Comparison of ENCODE assay signal across 24 cellular contexts in the genomic region with DNA sequence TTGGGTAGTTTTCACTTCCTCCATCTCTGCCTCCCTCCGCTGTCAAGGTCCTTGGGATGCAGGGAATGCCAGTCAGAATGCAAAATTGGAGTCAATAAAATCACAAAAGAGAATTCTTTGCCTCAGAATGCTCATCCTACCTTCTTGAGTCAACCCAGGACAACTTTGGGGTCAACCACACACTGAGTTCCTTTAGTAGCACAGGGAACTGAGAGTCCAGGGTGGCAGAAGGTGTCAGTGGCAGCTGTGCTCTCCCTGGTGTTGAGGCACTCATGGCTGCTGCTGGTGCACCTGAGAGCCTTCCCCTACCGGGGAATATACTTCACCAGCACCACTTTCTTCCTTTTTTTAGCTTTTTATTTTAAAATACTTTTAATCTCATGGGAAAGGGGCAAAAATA. TPM values are rescaled to one million over a fixed set of nuclear protein-coding genes. Genes with fewer than 3 reads are reported as not detected.
DNase-seq lines count a peak whose midpoint lies in the region; ATAC-seq, FAIRE-seq and TF ChIP-seq lines count a peak whose summit lies in the region.
"Had no signal": no experiment of that assay in that cellular context is flagged by ENCODE, and none has a peak within 500 bp of the region (broad histone marks: within the 10 kb centered on the region; RNA-seq: fewer than 3 reads in every experiment).

No MANE protein-coding gene starts in this region.

- no TSS peak for BruUV-seq in GM12878 (replicated peaks; lab: Mats Ljungman, UMichigan)

- H3K9ac ChIP-seq in GM12878 (ENCODE audit: control insufficient read depth, insufficient read depth, low read length) (no peak overlapping the region), subcutaneous abdominal adipose tissue (ENCODE audit: low read length in 5 of 5) (no peak overlapping the region)

- in situ Hi-C loops in GM12878 (cut with MboI): no loop called here

- FAIRE-seq in GM12878 (lab: Jason Lieb, UNC): no peak
- FAIRE-seq: GM12892, H54 had no signal

- peak in 1 of 2 experiments; percentile 85; a peak in 2 of 4 replicates for TF ChIP-seq EP300 in GM12878 (IDR thresholded peaks at IDR 0.05; ENCODE audit: borderline replicate concordance in 1 of 2, control insufficient read depth in 1 of 2, low read depth in 2 of 2, low read length in 2 of 2)

- H3K27ac ChIP-seq in heart right ventricle: peak overlapping the region; percentile 79 to 94 (median 90)
- H3K27ac ChIP-seq in GM12878 (ENCODE audit: control insufficient read depth, insufficient read depth): no peak overlapping the region
- peak overlapping the region; percentile 64 for H3K27ac ChIP-seq in subcutaneous abdominal adipose tissue (ENCODE audit: low read depth, low read length)
- H3K27ac ChIP-seq: cardiac muscle cell, HL-60 had no signal

- no peak for TF ChIP-seq RAD21 in GM12878 (IDR thresholded peaks at IDR 0.05; ENCODE audit: insufficient read depth, low read depth, low read length)

- CTCF ChIA-PET in GM12878 (lab: Yijun Ruan, JAX): interaction anchor here (0.6 to 0.7 kb wide), 2 partner anchors 10 to 191 kb away, joined by 3 to 4 read pairs; no protein-coding TSS in a partner anchor

- no peak for TF ChIP-seq POLR2A in GM12878 (IDR thresholded peaks at IDR 0.05; ENCODE audit: low read depth, low read length)

- H3K79me2 ChIP-seq in GM12878 (ENCODE audit: control insufficient read depth, insufficient read depth, low read length): no peaks in the 10 kb centered on the region

- H3K4me1 ChIP-seq in heart right ventricle (peaks cover 0 to 22% (median 6%) of the 10 kb centered on the region in 9 donors), GM12878 (ENCODE audit: control insufficient read depth, insufficient read depth, low read length) (peaks cover 37% of the 10 kb centered on the region), subcutaneous abdominal adipose tissue (ENCODE audit: control insufficient read depth in 5 of 5, insufficient read depth in 5 of 5, low read length in 5 of 5) (peaks cover 0 to 49% (median 3%) of the 10 kb centered on the region in 5 donors)
- H3K4me1 ChIP-seq: BE2C, vagina had no signal

- H3K27me3 ChIP-seq in heart right ventricle (no peaks in the 10 kb centered on the region), GM12878 (replicated peaks in 1 of 2; ENCODE audit: control insufficient read depth in 2 of 2, insufficient read depth in 2 of 2, low read length in 1 of 2) (peaks cover 0 to 2% of the 10 kb centered on the region in 2 experiments; a peak in 1 of 4 replicates), subcutaneous abdominal adipose tissue (ENCODE audit: control insufficient read depth in 5 of 5, insufficient read depth in 4 of 5, low read length in 5 of 5) (peaks cover 0 to 14% (median 3%) of the 10 kb centered on the region in 5 donors)
- H3K27me3 ChIP-seq: cardiac muscle cell, vagina had no signal

- H3K4me3 ChIP-seq in heart right ventricle (no peak overlapping the region), GM12878 (no peak overlapping the region), subcutaneous abdominal adipose tissue (ENCODE audit: low read depth in 1 of 5, low read length in 5 of 5) (no peak overlapping the region)
- H3K4me3 ChIP-seq: cardiac muscle cell, smooth muscle cell, vagina had no signal

- SMC1A ChIA-PET in GM12878 (lab: Charles Lee; ENCODE audit: uncharacterized antibody, unreplicated experiment): interaction anchor here (0.6 to 1.3 kb wide), 3 partner anchors 20 to 32 kb away, joined by 3 to 5 read pairs (median 3); a partner anchor contains a TSS

- 82 to 86% methylated on average over 2 of the region's 2 CpGs for WGBS in heart right ventricle, 2 donors
- 50% methylated on average over 2 of the region's 2 CpGs for WGBS in GM12878 (ENCODE audit: insufficient coverage, insufficient replicate concordance, low lambda C conversion rate, missing lambda C conversion rate)

- RAD21 ChIA-PET in GM12878 (lab: Charles Lee; ENCODE audit: unreplicated experiment): no interaction called here

- H3K9me3 ChIP-seq in heart right ventricle (no peaks in the 10 kb centered on the region), GM12878 (replicated peaks; ENCODE audit: control insufficient read depth, insufficient read depth, low read length) (no peaks in the 10 kb centered on the region; the same call in 2 of the 3 replicates), subcutaneous abdominal adipose tissue (ENCODE audit: control insufficient read depth in 5 of 5, low read length in 5 of 5) (no peaks in the 10 kb centered on the region)
- H3K9me3 ChIP-seq: BE2C, vagina had no signal

- H3K4me2 ChIP-seq in GM12878 (ENCODE audit: control insufficient read depth, insufficient read depth): peak overlapping the region; percentile 28
- H3K4me2 ChIP-seq: smooth muscle cell had no signal

- H3K36me3 ChIP-seq in heart right ventricle: peaks cover 0 to 30% (median 0%) of the 10 kb centered on the region in 9 donors
- no peaks in the 10 kb centered on the region for H3K36me3 ChIP-seq in GM12878 (ENCODE audit: control insufficient read depth in 2 of 2, insufficient read depth in 2 of 2, low read length in 1 of 2)
- H3K36me3 ChIP-seq in subcutaneous abdominal adipose tissue (ENCODE audit: control insufficient read depth in 5 of 5, insufficient read depth in 5 of 5, low read length in 5 of 5): peaks cover 0 to 19% (median 10%) of the 10 kb centered on the region in 5 donors
- H3K36me3 ChIP-seq: BE2C, cardiac muscle cell, vagina had no signal

- no peak overlapping the region for H2AFZ ChIP-seq in GM12878 (ENCODE audit: control insufficient read depth, low read depth, low read length)

- ATAC-seq in heart right ventricle (no peak), left cardiac atrium (no peak), GM21786 (IDR thresholded peaks at IDR 0.05; ENCODE audit: unreplicated experiment) (peak; percentile 65), GM12878 (peak; percentile 95), HG03025 (IDR thresholded peaks at IDR 0.05; ENCODE audit: low FRiP score, unreplicated experiment) (no peak)

- intact Hi-C loops in heart right ventricle (cut with DNase I) (no loop called here), left cardiac atrium (cut with DNase I) (no loop called here), GM12878 (cut with micrococcal nuclease; ENCODE audit: unreplicated experiment) (no loop called here)

- TF ChIP-seq CTCF in heart right ventricle (IDR thresholded peaks at IDR 0.05) (no peak), GM12878 (IDR thresholded peaks at IDR 0.05 in 2 of 3, conservative IDR thresholded peaks at IDR 0.05 in 1 of 3; ENCODE audit: control insufficient read depth in 2 of 3, extremely low read depth in 1 of 3, insufficient read depth in 1 of 3, low read depth in 3 of 3, low read length in 3 of 3) (no peak)

- DNase-seq in heart right ventricle: no peak
- no peak for DNase-seq in left cardiac atrium
- DNase-seq in GM12878 (ENCODE audit: low read depth, low spot score): no peak
- DNase-seq in NCI-H146 (lab: John Stamatoyannopoulos, UW): no peak
- DNase-seq in HCEC 1CT: no peak
- DNase-seq: activated CD4-positive, alpha-beta T cell treated with anti-CD3 and anti-CD28 coated beads for 48 hours; activated CD8-positive, alpha-beta memory T cell treated with anti-CD3 and anti-CD28 coated beads, Interleukin-2, amount 50 U/mL, for 4 hours; activated effector memory CD4-positive, alpha-beta T cell treated with anti-CD3 and anti-CD28 coated beads, Interleukin-2, amount 50 U/mL, for 16 hours; BE2C; foreskin fibroblast; MM.1S; NCI-H1930; NCI-H446 treated with DMSO at 0.1 percent for 48 hours; stimulated activated CD4-positive, alpha-beta T cell treated with anti-CD3 and anti-CD28 coated beads, Interleukin-4, amount 100 ng/mL, for 4 hours; substantia nigra had no signal

- POLR2A ChIA-PET in GM12878 (lab: Charles Lee): interaction anchor here (0.6 kb wide), 1 partner anchor 24 kb away, joined by 3 read pairs; no protein-coding TSS in a partner anchor

- no peaks in the 10 kb centered on the region for H4K20me1 ChIP-seq in GM12878 (ENCODE audit: control insufficient read depth, insufficient read depth)

RNA-seq across cellular contexts. Expression of a gene that starts 0.8 kb away (rescaled TPM):
- total RNA-seq in heart right ventricle (10 to 100 TPM; 17.4 to 46.3 (median 23.3) TPM), left cardiac atrium (10 to 100 TPM; 22.4 to 27.9 TPM), GM12878 (2014; rRNA removed) (1.1 and 1.7 TPM in 2 replicates), GM12878 (2014; rRNA removed; fragmentation: Illumina TruSeq; extraction: Trizol) (0.83 and 1.1 TPM in 2 replicates), GM12878 (2021) (1.7 and 1.8 TPM in 2 replicates)
- polyA plus RNA-seq in heart right ventricle (100 to 1,000 TPM in 1 of 2 donors, 10 to 100 TPM in 1; 33.0 to 123 TPM), GM12878 (2011; rRNA removed) (3.0 and 3.3 TPM in 2 replicates), GM12878 (2014; fragmentation: Illumina TruSeq; extraction: Trizol) (0.78 and 1.1 TPM in 2 replicates), GM12878 (2014; fragmentation: Nextera tagmentation; extraction: Ambion mirVana) (under 1 TPM; 0.66 to 0.77 TPM), GM12878 (2014; rRNA removed) (1.6 and 2.3 TPM in 2 replicates), GM12878 (2016; fragmentation: Nextera tagmentation; extraction: Ambion mirVana) (1 to 10 TPM; 1.6 to 3.2 TPM)
- total RNA-seq in GM12878 (2013; cell fraction: nucleolus; rRNA removed): 3.9 and 5.1 TPM in 2 replicates
- 0.16 TPM for polyA plus RNA-seq in GM12878 (2011; ENCODE audit: low read depth)
- polyA plus RNA-seq in GM12878 (2011; cell fraction: cytosol; rRNA removed): 2.9 and 3.3 TPM in 2 replicates
- polyA plus RNA-seq in GM12878 (2011; cell fraction: nucleus; rRNA removed): 3.8 and 4.5 TPM in 2 replicates
- 0.74 and 1.1 TPM in 2 replicates for polyA plus RNA-seq in GM12878 (2012)
- 2.3 and 3.1 TPM in 2 replicates for polyA minus RNA-seq in GM12878 (2011; rRNA and poly(A)+ RNA removed)
- polyA minus RNA-seq in GM12878 (2011; cell fraction: cytosol; rRNA and poly(A)+ RNA removed): 1.5 and 1.6 TPM in 2 replicates
- 3.9 and 5.8 TPM in 2 replicates for polyA minus RNA-seq in GM12878 (2011; cell fraction: nucleus; rRNA and poly(A)+ RNA removed)

RNA-seq across cellular contexts. Expression of a gene that starts 32.3 kb away (rescaled TPM):
- total RNA-seq in heart right ventricle (10 to 100 TPM in 1 of 10 donors, 1 to 10 TPM in 9; 2.4 to 28.0 (median 4.4) TPM), left cardiac atrium (10 to 100 TPM in 1 of 2 donors, 1 to 10 TPM in 1; 8.5 to 15.8 TPM), GM12878 (2014; rRNA removed) (117 and 133 TPM in 2 replicates), GM12878 (2014; rRNA removed; fragmentation: Illumina TruSeq; extraction: Trizol) (63.7 and 71.6 TPM in 2 replicates), GM12878 (2021) (131 TPM in 2 replicates)
- polyA plus RNA-seq in heart right ventricle (1 to 10 TPM; 5.8 to 6.2 TPM), GM12878 (2011; rRNA removed) (65.3 and 131 TPM in 2 replicates), GM12878 (2014; fragmentation: Illumina TruSeq; extraction: Trizol) (60.2 and 104 TPM in 2 replicates), GM12878 (2014; fragmentation: Nextera tagmentation; extraction: Ambion mirVana) (10 to 100 TPM; 22.0 to 61.9 TPM), GM12878 (2014; rRNA removed) (112 and 144 TPM in 2 replicates), GM12878 (2016; fragmentation: Nextera tagmentation; extraction: Ambion mirVana) (100 to 1,000 TPM; 114 to 137 TPM)
- 21.0 and 22.1 TPM in 2 replicates for total RNA-seq in GM12878 (2013; cell fraction: nucleolus; rRNA removed)
- polyA plus RNA-seq in GM12878 (2011; ENCODE audit: low read depth): 120 TPM
- 140 and 143 TPM in 2 replicates for polyA plus RNA-seq in GM12878 (2011; cell fraction: cytosol; rRNA removed)
- 108 and 123 TPM in 2 replicates for polyA plus RNA-seq in GM12878 (2011; cell fraction: nucleus; rRNA removed)
- polyA plus RNA-seq in GM12878 (2012): 181 and 192 TPM in 2 replicates
- 41.2 and 68.6 TPM in 2 replicates for polyA minus RNA-seq in GM12878 (2011; rRNA and poly(A)+ RNA removed)
- polyA minus RNA-seq in GM12878 (2011; cell fraction: cytosol; rRNA and poly(A)+ RNA removed): 38.2 and 43.9 TPM in 2 replicates
- polyA minus RNA-seq in GM12878 (2011; cell fraction: nucleus; rRNA and poly(A)+ RNA removed): 14.0 and 23.9 TPM in 2 replicates

RNA-seq across cellular contexts. Expression of a gene that starts 34.7 kb away (rescaled TPM):
- total RNA-seq in heart right ventricle: 10 to 100 TPM; 32.8 to 50.9 (median 44.1) TPM
- 10 to 100 TPM; 25.6 to 55.4 TPM for polyA plus RNA-seq in heart right ventricle
- 10 to 100 TPM; 43.7 to 47.7 TPM for total RNA-seq in left cardiac atrium
- 67.7 and 72.9 TPM in 2 replicates for total RNA-seq in GM12878 (2013; cell fraction: nucleolus; rRNA removed)
- total RNA-seq in GM12878 (2014; rRNA removed): 19.3 and 20.8 TPM in 2 replicates
- total RNA-seq in GM12878 (2014; rRNA removed; fragmentation: Illumina TruSeq; extraction: Trizol): 20.3 and 21.8 TPM in 2 replicates
- total RNA-seq in GM12878 (2021): 59.6 and 66.5 TPM in 2 replicates
- 27.4 TPM for polyA plus RNA-seq in GM12878 (2011; ENCODE audit: low read depth)
- 35.7 and 48.8 TPM in 2 replicates for polyA plus RNA-seq in GM12878 (2011; rRNA removed)
- 45.8 and 53.2 TPM in 2 replicates for polyA plus RNA-seq in GM12878 (2011; cell fraction: cytosol; rRNA removed)
- polyA plus RNA-seq in GM12878 (2011; cell fraction: nucleus; rRNA removed): 222 and 225 TPM in 2 replicates
- polyA plus RNA-seq in GM12878 (2012): 55.9 and 61.7 TPM in 2 replicates
- 50.7 and 50.9 TPM in 2 replicates for polyA plus RNA-seq in GM12878 (2014; fragmentation: Illumina TruSeq; extraction: Trizol)
- polyA plus RNA-seq in GM12878 (2014; fragmentation: Nextera tagmentation; extraction: Ambion mirVana): 1 to 10 TPM in 1 of 2 experiments, under 1 TPM in 1; 0.84 to 1.2 TPM
- 58.0 and 73.3 TPM in 2 replicates for polyA plus RNA-seq in GM12878 (2014; rRNA removed)
- polyA plus RNA-seq in GM12878 (2016; fragmentation: Nextera tagmentation; extraction: Ambion mirVana): 1 to 10 TPM; 2.7 to 3.7 TPM
- 34.2 and 47.6 TPM in 2 replicates for polyA minus RNA-seq in GM12878 (2011; rRNA and poly(A)+ RNA removed)
- 16.5 and 16.6 TPM in 2 replicates for polyA minus RNA-seq in GM12878 (2011; cell fraction: cytosol; rRNA and poly(A)+ RNA removed)
- polyA minus RNA-seq in GM12878 (2011; cell fraction: nucleus; rRNA and poly(A)+ RNA removed): 38.8 and 73.5 TPM in 2 replicates

RNA-seq across cellular contexts. Expression of a gene that starts 40.6 kb away (rescaled TPM):
- total RNA-seq in heart right ventricle (1 to 10 TPM in 9 of 10 donors, under 1 TPM in 1; 0.75 to 5.1 (median 2.9) TPM), left cardiac atrium (1 to 10 TPM; 2.4 to 2.8 TPM), GM12878 (2014; rRNA removed) (2.9 and 3.7 TPM in 2 replicates), GM12878 (2014; rRNA removed; fragmentation: Illumina TruSeq; extraction: Trizol) (3.1 and 3.8 TPM in 2 replicates), GM12878 (2021) (15.4 and 15.7 TPM in 2 replicates)
- polyA plus RNA-seq in heart right ventricle (1 to 10 TPM; 3.1 to 5.5 TPM), GM12878 (2011; rRNA removed) (8.7 and 9.1 TPM in 2 replicates), GM12878 (2014; fragmentation: Illumina TruSeq; extraction: Trizol) (6.1 and 9.6 TPM in 2 replicates), GM12878 (2014; fragmentation: Nextera tagmentation; extraction: Ambion mirVana) (1 to 10 TPM; 1.1 to 3.9 TPM), GM12878 (2014; rRNA removed) (14.5 and 18.2 TPM in 2 replicates), GM12878 (2016; fragmentation: Nextera tagmentation; extraction: Ambion mirVana) (1 to 10 TPM; 2.2 to 3.0 TPM)
- 4.1 and 5.9 TPM in 2 replicates for total RNA-seq in GM12878 (2013; cell fraction: nucleolus; rRNA removed)
- 6.5 TPM for polyA plus RNA-seq in GM12878 (2011; ENCODE audit: low read depth)
- 6.3 and 8.2 TPM in 2 replicates for polyA plus RNA-seq in GM12878 (2011; cell fraction: cytosol; rRNA removed)
- polyA plus RNA-seq in GM12878 (2011; cell fraction: nucleus; rRNA removed): 129 and 144 TPM in 2 replicates
- 14.9 and 23.7 TPM in 2 replicates for polyA plus RNA-seq in GM12878 (2012)
- polyA minus RNA-seq in GM12878 (2011; rRNA and poly(A)+ RNA removed): 1.0 and 4.2 TPM in 2 replicates
- 1.9 TPM in 1 of 2 replicates, not detected in the other for polyA minus RNA-seq in GM12878 (2011; cell fraction: cytosol; rRNA and poly(A)+ RNA removed)
- polyA minus RNA-seq in GM12878 (2011; cell fraction: nucleus; rRNA and poly(A)+ RNA removed): 7.3 and 12.3 TPM in 2 replicates

RNA-seq across cellular contexts. Expression of a gene that starts 46.5 kb away (rescaled TPM):
- total RNA-seq in heart right ventricle (100 to 1,000 TPM in 1 of 10 donors, 10 to 100 TPM in 9; 75.5 to 122 (median 82.7) TPM), left cardiac atrium (10 to 100 TPM; 73.0 to 77.9 TPM), GM12878 (2014; rRNA removed) (51.6 and 61.4 TPM in 2 replicates), GM12878 (2014; rRNA removed; fragmentation: Illumina TruSeq; extraction: Trizol) (42.2 and 42.4 TPM in 2 replicates), GM12878 (2021) (51.6 and 52.1 TPM in 2 replicates)
- polyA plus RNA-seq in heart right ventricle (100 to 1,000 TPM in 1 of 2 donors, 10 to 100 TPM in 1; 53.0 to 132 TPM), GM12878 (2011; rRNA removed) (75.2 and 75.6 TPM in 2 replicates), GM12878 (2014; fragmentation: Illumina TruSeq; extraction: Trizol) (74.1 and 82.8 TPM in 2 replicates), GM12878 (2014; fragmentation: Nextera tagmentation; extraction: Ambion mirVana) (10 to 100 TPM; 31.4 to 42.0 TPM), GM12878 (2014; rRNA removed) (72.6 and 74.1 TPM in 2 replicates), GM12878 (2016; fragmentation: Nextera tagmentation; extraction: Ambion mirVana) (100 to 1,000 TPM; 105 to 114 TPM)
- total RNA-seq in GM12878 (2013; cell fraction: nucleolus; rRNA removed): 10.6 and 11.0 TPM in 2 replicates
- 40.6 TPM for polyA plus RNA-seq in GM12878 (2011; ENCODE audit: low read depth)
- polyA plus RNA-seq in GM12878 (2011; cell fraction: cytosol; rRNA removed): 79.5 and 101 TPM in 2 replicates
- 32.7 and 35.4 TPM in 2 replicates for polyA plus RNA-seq in GM12878 (2011; cell fraction: nucleus; rRNA removed)
- polyA plus RNA-seq in GM12878 (2012): 79.1 and 158 TPM in 2 replicates
- 20.0 and 32.1 TPM in 2 replicates for polyA minus RNA-seq in GM12878 (2011; rRNA and poly(A)+ RNA removed)
- polyA minus RNA-seq in GM12878 (2011; cell fraction: cytosol; rRNA and poly(A)+ RNA removed): 12.3 and 12.8 TPM in 2 replicates
- polyA minus RNA-seq in GM12878 (2011; cell fraction: nucleus; rRNA and poly(A)+ RNA removed): 7.6 and 8.6 TPM in 2 replicates

Comparison
In these comparisons a context has a peak if more than half of its experiments do, and no peak if none do; other contexts are left out.
1. ATAC-seq: peak in GM21786 (single experiment) and GM12878 (single experiment); none in heart right ventricle (0 of 8), left cardiac atrium (0 of 2) and HG03025 (single experiment).